ENCODE assay signal across 8 cellular contexts in genomic region chr2:95166065-95166763, GRCh38. TPM values are rescaled to one million over a fixed set of nuclear protein-coding genes. Genes with fewer than 3 reads are reported as not detected.
DNase-seq lines count a peak whose midpoint lies in the region; ATAC-seq, FAIRE-seq and TF ChIP-seq lines count a peak whose summit lies in the region.

No MANE protein-coding gene starts in this region.

- TF ChIP-seq EP300 in HepG2 (IDR thresholded peaks at IDR 0.05; ENCODE audit: low read depth in 2 of 2, low read length in 2 of 2) = no peak
- TF ChIP-seq EP300 in HepG2 (CRISPR knock-in tag; IDR thresholded peaks at IDR 0.05; ENCODE audit: borderline replicate concordance) = no peak
- no peak for TF ChIP-seq EP300 in transverse colon (IDR thresholded peaks at IDR 0.05; ENCODE audit: low read depth)

- peak overlapping the region; percentile 72 to 79 for H3K4me3 ChIP-seq in ascending aorta
- H3K4me3 ChIP-seq in HepG2 (replicated peaks in 1 of 3; ENCODE audit: insufficient read depth in 1 of 3, low read depth in 2 of 3, low read length in 3 of 3) = peak overlapping the region; percentile 82 to 98 (median 91)
- peak overlapping the region; percentile 61 to 94 (median 68) for H3K4me3 ChIP-seq in transverse colon

- FAIRE-seq in HepG2 (lab: Jason Lieb, UNC) = peak; percentile 8

- no peaks in the 10 kb centered on the region for H3K9me3 ChIP-seq in ascending aorta
- H3K9me3 ChIP-seq in HepG2 (ENCODE audit: low read length) = no peaks in the 10 kb centered on the region
- H3K9me3 ChIP-seq in transverse colon = no peaks in the 10 kb centered on the region

- TF ChIP-seq CTCF in ascending aorta (IDR thresholded peaks at IDR 0.05) (no peak), HepG2 (CRISPR knock-in tag; IDR thresholded peaks at IDR 0.05) (no peak; the same call in 1 of the 2 replicates), transverse colon (IDR thresholded peaks at IDR 0.05) (no peak)

- under 1% methylated on average over 16 of the region's 16 CpGs for WGBS in HepG2 (ENCODE audit: low lambda C conversion rate)
- 7 to 14% methylated on average over 11 to 16 of the region's 16 CpGs for WGBS in transverse colon (ENCODE audit: low coverage in 1 of 2), 2 donors

- no peaks in the 10 kb centered on the region for H4K20me1 ChIP-seq in HepG2 (ENCODE audit: insufficient read depth, low read length)

- peak overlapping the region; percentile 78 for H2AFZ ChIP-seq in HepG2 (ENCODE audit: low read length)

- POLR2A ChIA-PET in HepG2 (lab: Yijun Ruan, JAX) = interaction anchor here (1.1 to 3.6 kb wide), 5 partner anchors 8 to 236 kb away, joined by 4 to 48 read pairs (median 7); partner anchors contain the start of genes FAHD2A, MRPS5 and ZNF892

- peak overlapping the region; percentile 95 for H3K9ac ChIP-seq in HepG2 (ENCODE audit: insufficient read depth, low read depth, low read length)

- no peak for TF ChIP-seq POLR2A in HepG2 (IDR thresholded peaks at IDR 0.05; ENCODE audit: insufficient read depth in 1 of 2, low read depth in 2 of 2, low read length in 2 of 2)
- no peak for TF ChIP-seq POLR2A in transverse colon (IDR thresholded peaks at IDR 0.05)

- H3K27ac ChIP-seq in ascending aorta (peak overlapping the region; percentile 81 to 85), HepG2 (ENCODE audit: extremely low read length, insufficient read depth, low read length) (peak overlapping the region; percentile 94), transverse colon (peak overlapping the region; percentile 87 to 96 (median 88))

- peaks cover 22% of the 10 kb centered on the region for H3K79me2 ChIP-seq in HepG2 (ENCODE audit: insufficient read depth, low read length)

- intact Hi-C loops in ascending aorta (cut with DNase I) (no loop called here), HepG2 (cut with micrococcal nuclease; ENCODE audit: unreplicated experiment) (no loop called here), transverse colon (cut with DNase I; ENCODE audit: low total_unique reads) (no loop called here)

- ATAC-seq in HG03066 (IDR thresholded peaks at IDR 0.05; ENCODE audit: low read depth, unreplicated experiment) (peak; percentile 11), HepG2 (peak; percentile 56)

- no peak for TF ChIP-seq RAD21 in HepG2 (CRISPR knock-in tag; IDR thresholded peaks at IDR 0.05)

- CTCF ChIA-PET in HepG2 (lab: Yijun Ruan, JAX; ENCODE audit: low intra/inter-chr PET ratio, low total read pairs) = no interaction called here

- H3K27me3 ChIP-seq in ascending aorta (no peaks in the 10 kb centered on the region), HepG2 (ENCODE audit: control insufficient read depth in 1 of 2, insufficient read depth in 2 of 2, low read length in 2 of 2) (no peaks in the 10 kb centered on the region; a peak in 1 of 5 replicates), transverse colon (no peaks in the 10 kb centered on the region)

- peak overlapping the region; percentile 92 for H3K4me2 ChIP-seq in HepG2 (ENCODE audit: low read depth, low read length)

- DNase-seq in NCI-H345 (lab: John Stamatoyannopoulos, UW) (peak; percentile 34), NCI-H345 treated with DMSO at 0.1 percent for 48 hours (lab: John Stamatoyannopoulos, UW; ENCODE audit: unreplicated experiment) (no peak), ascending aorta (ENCODE audit: low spot score in 2 of 2) (no peak), HepG2 (ENCODE audit: low spot score) (peak; percentile 21), transverse colon (no peak), NCI-H2196 (lab: John Stamatoyannopoulos, UW; ENCODE audit: unreplicated experiment) (no peak)
- no peak for DNase-seq in NK-92 treated with Interleukin-12 subunit alpha and Interleukin-12 subunit beta, amount 100 ng/mL, for 24 hours (lab: John Stamatoyannopoulos, UW)

- BruUV-seq in HepG2 (replicated peaks; lab: Mats Ljungman, UMichigan) = TSS peak; percentile 80

- in situ Hi-C loops in HepG2 (cut with HindIII; ENCODE audit: extremely low pct_ligation_motif_present, low pct_unique_long_range_greater_than_20kb) = no loop called here
- in situ Hi-C loops in transverse colon (cut with MboI; ENCODE audit: low pct_ligation_motif_present in 1 of 4, low pct_unique_long_range_greater_than_20kb in 1 of 4, low sequenced_read_pairs in 3 of 4) = no loop called here

- H3K4me1 ChIP-seq in ascending aorta (peaks cover 5 to 11% of the 10 kb centered on the region in 2 donors), HepG2 (ENCODE audit: insufficient read depth, low read length) (peaks cover 23% of the 10 kb centered on the region), transverse colon (peaks cover 7 to 19% (median 19%) of the 10 kb centered on the region in 4 donors)

- H3K36me3 ChIP-seq in ascending aorta (no peaks in the 10 kb centered on the region), HepG2 (replicated peaks in 1 of 2; ENCODE audit: control insufficient read depth in 1 of 2, insufficient read depth in 2 of 2, low read length in 2 of 2) (no peaks in the 10 kb centered on the region), transverse colon (no peaks in the 10 kb centered on the region)

RNA-seq across cellular contexts. Expression of gene ZNF2, which starts 0.6 kb away (rescaled TPM):
- total RNA-seq in ascending aorta (0.75 TPM), HepG2 (2016; rRNA removed; fragmentation: Illumina TruSeq; extraction: Trizol) (6.1 and 8.5 TPM in 2 replicates), transverse colon (1 to 10 TPM in 3 of 4 donors, under 1 TPM in 1; 0.20 to 4.1 (median 1.8) TPM)
- total RNA-seq in HepG2 (2016; cell fraction: cytosol; rRNA removed; fragmentation: Illumina TruSeq; extraction: Trizol; ENCODE audit: low read depth) = 1.1 and 1.4 TPM in 2 replicates
- 6.3 and 8.1 TPM in 2 replicates for total RNA-seq in HepG2 (2016; cell fraction: insoluble cytoplasmic fraction; rRNA removed; fragmentation: Illumina TruSeq; extraction: Trizol)
- total RNA-seq in HepG2 (2016; cell fraction: membrane; rRNA removed; fragmentation: Illumina TruSeq; extraction: Trizol) = 3.3 and 5.0 TPM in 2 replicates
- total RNA-seq in HepG2 (2016; cell fraction: nucleus; rRNA removed; fragmentation: Illumina TruSeq; extraction: Trizol) = 4.2 and 6.5 TPM in 2 replicates
- polyA plus RNA-seq in HepG2 (2011; rRNA removed) = 4.3 and 4.4 TPM in 2 replicates
- polyA plus RNA-seq in HepG2 (2011; cell fraction: cytosol; rRNA removed) = 3.1 and 4.6 TPM in 2 replicates
- 4.5 and 5.1 TPM in 2 replicates for polyA plus RNA-seq in HepG2 (2011; cell fraction: nucleus; rRNA removed)
- polyA plus RNA-seq in HepG2 (2012) = 3.2 and 4.0 TPM in 2 replicates
- polyA plus RNA-seq in HepG2 (2016; cell fraction: cytosol; fragmentation: Illumina TruSeq; extraction: Trizol; ENCODE audit: low read depth) = 0.46 and 0.50 TPM in 2 replicates
- polyA plus RNA-seq in HepG2 (2016; cell fraction: insoluble cytoplasmic fraction; fragmentation: Illumina TruSeq; extraction: Trizol; ENCODE audit: low read depth) = 4.7 and 5.7 TPM in 2 replicates
- 1.3 and 1.4 TPM in 2 replicates for polyA plus RNA-seq in HepG2 (2016; cell fraction: membrane; fragmentation: Illumina TruSeq; extraction: Trizol; ENCODE audit: low read depth)
- polyA plus RNA-seq in HepG2 (2016; cell fraction: nucleus; fragmentation: Illumina TruSeq; extraction: Trizol; ENCODE audit: insufficient read depth, low read depth) = 6.8 and 8.0 TPM in 2 replicates
- 6.3 and 6.9 TPM in 2 replicates for polyA minus RNA-seq in HepG2 (2011; rRNA and poly(A)+ RNA removed; ENCODE audit: low replicate concordance)
- 5.3 and 6.2 TPM in 2 replicates for polyA minus RNA-seq in HepG2 (2011; cell fraction: cytosol; rRNA and poly(A)+ RNA removed)
- polyA minus RNA-seq in HepG2 (2011; cell fraction: nucleus; rRNA and poly(A)+ RNA removed) = 7.1 and 7.7 TPM in 2 replicates

RNA-seq across cellular contexts. Expression of gene ZNF514, which starts 6.6 kb away (rescaled TPM):
- total RNA-seq in ascending aorta (10.7 TPM), HepG2 (2016; rRNA removed; fragmentation: Illumina TruSeq; extraction: Trizol) (12.4 and 15.2 TPM in 2 replicates), transverse colon (10 to 100 TPM in 3 of 4 donors, 1 to 10 TPM in 1; 8.6 to 22.9 (median 15.7) TPM)
- 11.3 and 12.6 TPM in 2 replicates for total RNA-seq in HepG2 (2016; cell fraction: cytosol; rRNA removed; fragmentation: Illumina TruSeq; extraction: Trizol; ENCODE audit: low read depth)
- 12.5 and 16.2 TPM in 2 replicates for total RNA-seq in HepG2 (2016; cell fraction: insoluble cytoplasmic fraction; rRNA removed; fragmentation: Illumina TruSeq; extraction: Trizol)
- 13.1 and 16.4 TPM in 2 replicates for total RNA-seq in HepG2 (2016; cell fraction: membrane; rRNA removed; fragmentation: Illumina TruSeq; extraction: Trizol)
- total RNA-seq in HepG2 (2016; cell fraction: nucleus; rRNA removed; fragmentation: Illumina TruSeq; extraction: Trizol) = 20.2 and 24.3 TPM in 2 replicates
- polyA plus RNA-seq in HepG2 (2011; rRNA removed) = 18.7 and 20.1 TPM in 2 replicates
- 6.4 and 7.9 TPM in 2 replicates for polyA plus RNA-seq in HepG2 (2011; cell fraction: cytosol; rRNA removed)
- polyA plus RNA-seq in HepG2 (2011; cell fraction: nucleus; rRNA removed) = 37.0 and 42.7 TPM in 2 replicates
- polyA plus RNA-seq in HepG2 (2012) = 15.6 and 20.3 TPM in 2 replicates
- polyA plus RNA-seq in HepG2 (2016; cell fraction: cytosol; fragmentation: Illumina TruSeq; extraction: Trizol; ENCODE audit: low read depth) = 6.2 and 6.8 TPM in 2 replicates
- 9.1 and 9.6 TPM in 2 replicates for polyA plus RNA-seq in HepG2 (2016; cell fraction: insoluble cytoplasmic fraction; fragmentation: Illumina TruSeq; extraction: Trizol; ENCODE audit: low read depth)
- polyA plus RNA-seq in HepG2 (2016; cell fraction: membrane; fragmentation: Illumina TruSeq; extraction: Trizol; ENCODE audit: low read depth) = 5.2 and 5.7 TPM in 2 replicates
- 35.4 and 37.2 TPM in 2 replicates for polyA plus RNA-seq in HepG2 (2016; cell fraction: nucleus; fragmentation: Illumina TruSeq; extraction: Trizol; ENCODE audit: insufficient read depth, low read depth)
- 6.8 and 15.4 TPM in 2 replicates for polyA minus RNA-seq in HepG2 (2011; rRNA and poly(A)+ RNA removed; ENCODE audit: low replicate concordance)
- polyA minus RNA-seq in HepG2 (2011; cell fraction: cytosol; rRNA and poly(A)+ RNA removed) = 7.7 and 8.4 TPM in 2 replicates
- 50.2 and 59.9 TPM in 2 replicates for polyA minus RNA-seq in HepG2 (2011; cell fraction: nucleus; rRNA and poly(A)+ RNA removed)

RNA-seq across cellular contexts. Expression of gene ZNF892, which starts 41.1 kb away (rescaled TPM):
- total RNA-seq in ascending aorta (1.4 TPM), HepG2 (2016; rRNA removed; fragmentation: Illumina TruSeq; extraction: Trizol) (0.21 TPM in 1 of 2 replicates, not detected in the other), transverse colon (1 to 10 TPM in 3 of 4 donors, not detected in 1; 3.4 to 6.8 (median 3.5) TPM)
- not detected in 2 replicates for total RNA-seq in HepG2 (2016; cell fraction: cytosol; rRNA removed; fragmentation: Illumina TruSeq; extraction: Trizol; ENCODE audit: low read depth)
- 0.09 and 0.22 TPM in 2 replicates for total RNA-seq in HepG2 (2016; cell fraction: insoluble cytoplasmic fraction; rRNA removed; fragmentation: Illumina TruSeq; extraction: Trizol)
- not detected in 2 replicates for total RNA-seq in HepG2 (2016; cell fraction: membrane; rRNA removed; fragmentation: Illumina TruSeq; extraction: Trizol)
- total RNA-seq in HepG2 (2016; cell fraction: nucleus; rRNA removed; fragmentation: Illumina TruSeq; extraction: Trizol) = not detected in 2 replicates
- not detected in 2 replicates for polyA plus RNA-seq in HepG2 (2011; rRNA removed)
- not detected in 2 replicates for polyA plus RNA-seq in HepG2 (2011; cell fraction: cytosol; rRNA removed)
- not detected in 2 replicates for polyA plus RNA-seq in HepG2 (2011; cell fraction: nucleus; rRNA removed)
- polyA plus RNA-seq in HepG2 (2012) = not detected in 2 replicates
- not detected in 2 replicates for polyA plus RNA-seq in HepG2 (2016; cell fraction: cytosol; fragmentation: Illumina TruSeq; extraction: Trizol; ENCODE audit: low read depth)
- not detected in 2 replicates for polyA plus RNA-seq in HepG2 (2016; cell fraction: insoluble cytoplasmic fraction; fragmentation: Illumina TruSeq; extraction: Trizol; ENCODE audit: low read depth)
- not detected in 2 replicates for polyA plus RNA-seq in HepG2 (2016; cell fraction: membrane; fragmentation: Illumina TruSeq; extraction: Trizol; ENCODE audit: low read depth)
- not detected in 2 replicates for polyA plus RNA-seq in HepG2 (2016; cell fraction: nucleus; fragmentation: Illumina TruSeq; extraction: Trizol; ENCODE audit: insufficient read depth, low read depth)
- polyA minus RNA-seq in HepG2 (2011; rRNA and poly(A)+ RNA removed; ENCODE audit: low replicate concordance) = not detected in 2 replicates
- 0.40 TPM in 1 of 2 replicates, not detected in the other for polyA minus RNA-seq in HepG2 (2011; cell fraction: cytosol; rRNA and poly(A)+ RNA removed)
- 0.75 TPM in 1 of 2 replicates, not detected in the other for polyA minus RNA-seq in HepG2 (2011; cell fraction: nucleus; rRNA and poly(A)+ RNA removed)

RNA-seq across cellular contexts. Expression of gene MRPS5, which starts 44.6 kb away (rescaled TPM):
- total RNA-seq in ascending aorta (30.1 TPM), HepG2 (2016; rRNA removed; fragmentation: Illumina TruSeq; extraction: Trizol) (98.8 and 102 TPM in 2 replicates), transverse colon (100 to 1,000 TPM in 1 of 4 donors, 10 to 100 TPM in 3; 61.7 to 145 (median 77.2) TPM)
- 53.7 and 54.0 TPM in 2 replicates for total RNA-seq in HepG2 (2016; cell fraction: cytosol; rRNA removed; fragmentation: Illumina TruSeq; extraction: Trizol; ENCODE audit: low read depth)
- 99.9 and 104 TPM in 2 replicates for total RNA-seq in HepG2 (2016; cell fraction: insoluble cytoplasmic fraction; rRNA removed; fragmentation: Illumina TruSeq; extraction: Trizol)
- total RNA-seq in HepG2 (2016; cell fraction: membrane; rRNA removed; fragmentation: Illumina TruSeq; extraction: Trizol) = 68.2 and 74.9 TPM in 2 replicates
- 65.4 and 78.9 TPM in 2 replicates for total RNA-seq in HepG2 (2016; cell fraction: nucleus; rRNA removed; fragmentation: Illumina TruSeq; extraction: Trizol)
- 125 and 134 TPM in 2 replicates for polyA plus RNA-seq in HepG2 (2011; rRNA removed)
- 80.7 and 93.0 TPM in 2 replicates for polyA plus RNA-seq in HepG2 (2011; cell fraction: cytosol; rRNA removed)
- polyA plus RNA-seq in HepG2 (2011; cell fraction: nucleus; rRNA removed) = 151 and 160 TPM in 2 replicates
- 83.3 and 86.4 TPM in 2 replicates for polyA plus RNA-seq in HepG2 (2012)
- polyA plus RNA-seq in HepG2 (2016; cell fraction: cytosol; fragmentation: Illumina TruSeq; extraction: Trizol; ENCODE audit: low read depth) = 52.6 and 54.6 TPM in 2 replicates
- polyA plus RNA-seq in HepG2 (2016; cell fraction: insoluble cytoplasmic fraction; fragmentation: Illumina TruSeq; extraction: Trizol; ENCODE audit: low read depth) = 116 and 119 TPM in 2 replicates
- 57.0 and 60.0 TPM in 2 replicates for polyA plus RNA-seq in HepG2 (2016; cell fraction: membrane; fragmentation: Illumina TruSeq; extraction: Trizol; ENCODE audit: low read depth)
- polyA plus RNA-seq in HepG2 (2016; cell fraction: nucleus; fragmentation: Illumina TruSeq; extraction: Trizol; ENCODE audit: insufficient read depth, low read depth) = 139 and 145 TPM in 2 replicates
- polyA minus RNA-seq in HepG2 (2011; rRNA and poly(A)+ RNA removed; ENCODE audit: low replicate concordance) = 73.5 and 104 TPM in 2 replicates
- 43.8 and 44.2 TPM in 2 replicates for polyA minus RNA-seq in HepG2 (2011; cell fraction: cytosol; rRNA and poly(A)+ RNA removed)
- polyA minus RNA-seq in HepG2 (2011; cell fraction: nucleus; rRNA and poly(A)+ RNA removed) = 103 and 105 TPM in 2 replicates

Comparison
In these comparisons a context has a peak if more than half of its experiments do, and no peak if none do; other contexts are left out.
1. DNase-seq: peak in NCI-H345 (single experiment) and HepG2 (single experiment); none in NCI-H345 treated with DMSO at 0.1 percent for 48 hours (single experiment), ascending aorta (0 of 2), transverse colon (single experiment), NK-92 treated with Interleukin-12 subunit alpha and Interleukin-12 subunit beta, amount 100 ng/mL, for 24 hours (single experiment) and NCI-H2196 (single experiment).
2. Peak in every context shown above with its lines, with median percentiles within 50 percentile points of each other: H3K27ac ChIP-seq and H3K4me3 ChIP-seq.